In genomic region chr1:205229916-205230700, GRCh38 we compare ENCODE assay signal across 8 cellular contexts. TPM values are rescaled to one million over a fixed set of nuclear protein-coding genes. Genes with fewer than 3 reads are reported as not detected.
A peak's percentile ranks its signal among the peaks of the same experiment; 100 is the strongest.
DNase-seq lines count a peak whose midpoint lies in the region; ATAC-seq, FAIRE-seq and TF ChIP-seq lines count a peak whose summit lies in the region.

No MANE protein-coding gene starts in this region.

- H3K9me3 Mint-ChIP-seq in activated naive CD8-positive, alpha-beta T cell treated with anti-CD3 and anti-CD28 coated beads for 36 hours: no peaks in the 10 kb centered on the region
- no peaks in the 10 kb centered on the region for H3K9me3 Mint-ChIP-seq in natural killer cell

- no peak for TF ChIP-seq POLR2A in GM12891 (IDR thresholded peaks at IDR 0.05; ENCODE audit: low read depth, low read length)

- no peaks in the 10 kb centered on the region for H3K36me3 ChIP-seq in BLaER1
- no peaks in the 10 kb centered on the region for H3K36me3 ChIP-seq in HAP-1 (replicated peaks)

- H3K27me3 ChIP-seq in BLaER1: peaks cover 56% of the 10 kb centered on the region
- H3K27me3 ChIP-seq in HAP-1 (ENCODE audit: low read depth): no peaks in the 10 kb centered on the region

- H3K9me3 ChIP-seq in BLaER1 (no peaks in the 10 kb centered on the region), HAP-1 (no peaks in the 10 kb centered on the region)

- ATAC-seq in natural killer cell (no peak), HG02973 (IDR thresholded peaks at IDR 0.05; ENCODE audit: unreplicated experiment) (no peak)

- H3K4me1 Mint-ChIP-seq in activated naive CD8-positive, alpha-beta T cell treated with anti-CD3 and anti-CD28 coated beads for 36 hours: peaks cover 59% of the 10 kb centered on the region
- H3K4me1 Mint-ChIP-seq in natural killer cell: peaks cover 31 to 36% of the 10 kb centered on the region in 2 donors

- H3K4me3 Mint-ChIP-seq in activated naive CD8-positive, alpha-beta T cell treated with anti-CD3 and anti-CD28 coated beads for 36 hours: peak overlapping the region; percentile 96
- H3K4me3 Mint-ChIP-seq in natural killer cell: peak overlapping the region; percentile 91

- FAIRE-seq in GM12891 (lab: Jason Lieb, UNC): no peak

- no peak for TF ChIP-seq CTCF in natural killer cell (IDR thresholded peaks at IDR 0.05)

- intact Hi-C loops in natural killer cell (cut with micrococcal nuclease): loop anchor here (2.0 kb wide), 1 partner anchor 27 kb away; no protein-coding TSS in a partner anchor

- H3K36me3 Mint-ChIP-seq in activated naive CD8-positive, alpha-beta T cell treated with anti-CD3 and anti-CD28 coated beads for 36 hours: peaks cover 38% of the 10 kb centered on the region
- no peaks in the 10 kb centered on the region for H3K36me3 Mint-ChIP-seq in natural killer cell

- H4K20me1 ChIP-seq in BLaER1: peaks cover 15% of the 10 kb centered on the region; the same call in 1 of the 2 replicates

- H3K27ac Mint-ChIP-seq in activated naive CD8-positive, alpha-beta T cell treated with anti-CD3 and anti-CD28 coated beads for 36 hours: peak overlapping the region; percentile 21
- no peak overlapping the region for H3K27ac Mint-ChIP-seq in natural killer cell

- peaks cover 10% of the 10 kb centered on the region for H3K27me3 Mint-ChIP-seq in activated naive CD8-positive, alpha-beta T cell treated with anti-CD3 and anti-CD28 coated beads for 36 hours
- H3K27me3 Mint-ChIP-seq in natural killer cell (ENCODE audit: low read depth in 2 of 2): peaks cover 21 to 35% of the 10 kb centered on the region in 2 donors

- peak overlapping the region; percentile 40 for H3K4me2 ChIP-seq in BLaER1

- H3K4me3 ChIP-seq in BLaER1 (no peak overlapping the region), HAP-1 (no peak overlapping the region)

- no peak overlapping the region for H3K27ac ChIP-seq in BLaER1

- H3K4me1 ChIP-seq in BLaER1: peaks cover 32% of the 10 kb centered on the region
- H3K4me1 ChIP-seq in HAP-1: peaks cover 30% of the 10 kb centered on the region

- no peak overlapping the region for H3K9ac ChIP-seq in BLaER1

- peak in 73 of 76 experiments; percentile 19 to 85 (median 67) for DNase-seq in HUDEP-2 (lab: John Stamatoyannopoulos, UW; ENCODE audit: unreplicated experiment in 76 of 76)
- DNase-seq in activated naive CD8-positive, alpha-beta T cell treated with anti-CD3 and anti-CD28 coated beads for 36 hours: no peak
- no peak for DNase-seq in natural killer cell
- no peak for DNase-seq in GM12891 (ENCODE audit: insufficient read length, low spot score)
- DNase-seq in epidermal melanocyte (ENCODE audit: insufficient read length, low spot score): no peak
- no peak for DNase-seq in HAP-1 (ENCODE audit: low spot score in 2 of 2)

- in situ Hi-C loops in HAP-1 (cut with MboI; ENCODE audit: low sequenced_read_pairs): no loop called here

TF ChIP-seq in GM12891, 5 proteins besides CTCF, POLR2A, EP300 and RAD21:
- TF ChIP-seq SPI1 (IDR thresholded peaks at IDR 0.05; ENCODE audit: low read depth, low read length) (no peak), POU2F2 (IDR thresholded peaks at IDR 0.05; ENCODE audit: low read depth, low read length) (no peak), PAX5 (IDR thresholded peaks at IDR 0.05; ENCODE audit: insufficient read depth, low read length, severe bottlenecking) (no peak), POLR2AphosphoS5 (IDR thresholded peaks at IDR 0.05; ENCODE audit: low read depth, low read length) (no peak), TAF1 (IDR thresholded peaks at IDR 0.05; ENCODE audit: low read depth, low read length) (no peak)
TF ChIP-seq in GM12891: peak in this region for 0.

RNA-seq across cellular contexts. Expression of gene TMCC2, which starts 2.4 kb away (rescaled TPM):
- 10 to 100 TPM; 13.3 to 14.0 TPM for total RNA-seq in activated naive CD8-positive, alpha-beta T cell treated with anti-CD3 and anti-CD28 coated beads for 36 hours
- 1 to 10 TPM in 2 of 3 donors, under 1 TPM in 1; 0.93 to 1.5 (median 1.1) TPM for total RNA-seq in natural killer cell
- polyA plus RNA-seq in GM12891 (2012; ENCODE audit: low read depth, missing spikeins): 0.46 TPM

RNA-seq across cellular contexts. Expression of gene DSTYK, which starts 18.6 kb away (rescaled TPM):
- total RNA-seq in activated naive CD8-positive, alpha-beta T cell treated with anti-CD3 and anti-CD28 coated beads for 36 hours: 10 to 100 TPM; 14.0 to 14.4 TPM
- total RNA-seq in natural killer cell: 10 to 100 TPM in 2 of 3 donors, 1 to 10 TPM in 1; 9.9 to 17.5 (median 14.9) TPM
- 1.2 TPM for polyA plus RNA-seq in GM12891 (2012; ENCODE audit: low read depth, missing spikeins)

Comparison
In these comparisons a context has a peak if more than half of its experiments do, and no peak if none do; other contexts are left out.
1. DNase-seq: peak in HUDEP-2 (73 of 76); none in activated naive CD8-positive, alpha-beta T cell treated with anti-CD3 and anti-CD28 coated beads for 36 hours (single experiment), natural killer cell (single experiment), GM12891 (single experiment), epidermal melanocyte (single experiment) and HAP-1 (0 of 2).
2. RNA of gene TMCC2, which starts 2.4 kb away (total RNA-seq): 13.3 to 14.0 TPM in activated naive CD8-positive, alpha-beta T cell treated with anti-CD3 and anti-CD28 coated beads for 36 hours; 0.93 to 1.5 TPM in natural killer cell; every median in the first group is over 4 times any median in the second.